Comparison of ENCODE assay signal across 8 cellular contexts in the genomic region with DNA sequence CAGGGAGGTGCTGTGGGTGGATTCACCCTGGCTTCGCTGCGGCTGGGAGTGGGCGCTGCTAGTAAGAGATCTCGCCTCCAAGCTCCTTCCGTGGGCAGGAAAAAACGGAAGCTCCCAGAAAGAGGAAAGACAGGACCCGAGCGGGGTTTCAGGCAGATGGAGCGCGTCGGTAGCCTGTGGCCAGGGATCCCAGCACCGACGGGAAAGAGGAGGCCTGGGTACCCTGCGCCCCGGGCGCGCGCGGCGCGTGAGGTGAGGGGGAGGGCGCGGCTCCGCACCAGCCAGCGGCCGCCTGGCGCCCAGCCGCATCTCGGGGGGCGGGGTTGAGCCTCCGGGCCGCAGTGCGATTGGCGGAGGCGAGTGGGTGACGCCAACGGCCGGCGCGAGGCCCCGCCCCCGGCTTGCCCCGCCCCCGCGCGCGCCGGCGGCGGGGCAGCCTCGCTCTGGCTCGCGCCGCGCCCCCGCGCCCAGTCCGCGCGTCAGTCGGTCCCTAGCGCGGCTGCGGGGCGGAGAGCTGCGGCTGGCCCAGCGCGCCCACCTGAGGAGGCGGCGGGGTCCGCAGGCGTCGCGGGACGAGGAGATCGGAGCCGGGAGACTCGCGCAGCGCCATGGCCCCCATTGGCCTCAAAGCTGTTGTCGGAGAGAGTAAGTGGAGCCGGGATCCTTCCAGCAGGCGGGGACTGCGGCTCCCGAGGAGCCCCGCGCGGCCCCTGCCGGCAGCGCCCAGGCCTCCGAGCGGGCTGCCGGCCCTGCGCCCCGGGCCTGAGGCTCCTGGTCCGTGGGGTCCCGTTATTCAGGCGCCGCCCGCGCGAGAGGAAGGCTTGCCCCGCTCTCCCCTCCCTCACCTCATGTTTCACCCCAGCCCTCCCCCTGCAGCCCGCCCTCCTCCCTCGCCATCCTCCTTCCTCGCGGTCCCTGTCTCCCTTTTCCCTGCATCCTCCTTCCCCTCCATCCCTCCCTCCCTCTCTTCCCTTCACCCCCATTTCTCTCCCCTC. TPM values are rescaled to one million over a fixed set of nuclear protein-coding genes. Genes with fewer than 3 reads are reported as not detected.
DNase-seq lines count a peak whose midpoint lies in the region; ATAC-seq and TF ChIP-seq lines count a peak whose summit lies in the region.

A gene (plus strand): TSS at position 482 of the 995 bp plus-strand sequence. CDS start 127 bp downstream, at position 609.

- peaks cover 42% of the 10 kb centered on the region for H3K4me1 ChIP-seq in lower lobe of right lung

- POLR2A ChIA-PET in activated CD4-positive, alpha-beta memory T cell treated with anti-CD3 and anti-CD28 coated beads, Interleukin-2, amount 10 ng/mL, durations not matched to agents 7 days and 5 days (lab: Charles Lee): interaction anchor here (0.7 to 1.4 kb wide), 6 partner anchors 34 to 161 kb away, joined by 3 to 5 read pairs (median 4); a partner anchor contains a TSS

- H3K27me3 Mint-ChIP-seq in activated CD4-positive, alpha-beta memory T cell treated with anti-CD3 and anti-CD28 coated beads, Interleukin-2, amount 10 ng/mL, durations not matched to agents 7 days and 5 days: peaks cover 38% of the 10 kb centered on the region

- peaks cover 7% of the 10 kb centered on the region for H3K27me3 ChIP-seq in lower lobe of right lung (ENCODE audit: low read depth)

- H3K36me3 Mint-ChIP-seq in activated CD4-positive, alpha-beta memory T cell treated with anti-CD3 and anti-CD28 coated beads, Interleukin-2, amount 10 ng/mL, durations not matched to agents 7 days and 5 days (ENCODE audit: low read depth): no peaks in the 10 kb centered on the region

- intact Hi-C loops in lower lobe of right lung (cut with DNase I): no loop called here

- H3K27ac ChIP-seq in lower lobe of right lung: peak within 1 kb of the TSS; percentile 89

- peak within 1 kb of the TSS; percentile 84 for H3K4me3 Mint-ChIP-seq in activated CD4-positive, alpha-beta memory T cell treated with anti-CD3 and anti-CD28 coated beads, Interleukin-2, amount 10 ng/mL, durations not matched to agents 7 days and 5 days

- TF ChIP-seq CTCF in lower lobe of right lung (IDR thresholded peaks at IDR 0.05): no peak

- H3K27ac Mint-ChIP-seq in activated CD4-positive, alpha-beta memory T cell treated with anti-CD3 and anti-CD28 coated beads, Interleukin-2, amount 10 ng/mL, durations not matched to agents 7 days and 5 days: no peak within 1 kb of the TSS

- peaks cover 37% of the 10 kb centered on the region for H3K4me1 Mint-ChIP-seq in activated CD4-positive, alpha-beta memory T cell treated with anti-CD3 and anti-CD28 coated beads, Interleukin-2, amount 10 ng/mL, durations not matched to agents 7 days and 5 days

- H3K4me3 ChIP-seq in lower lobe of right lung: peak within 1 kb of the TSS; percentile 93

- no peaks in the 10 kb centered on the region for H3K36me3 ChIP-seq in lower lobe of right lung

- DNase-seq in Ammon's horn (ENCODE audit: low spot score) (peak; percentile 93), GM19240 (ENCODE audit: insufficient read length, low spot score) (peak; percentile 96), NCI-H82 (lab: John Stamatoyannopoulos, UW) (peak; percentile 89), ecto neural progenitor cell (ENCODE audit: low spot score) (peak; percentile 93), lower lobe of right lung (peak; percentile 89)
- peak; percentile 89 for DNase-seq in activated CD4-positive, alpha-beta memory T cell treated with anti-CD3 and anti-CD28 coated beads, Interleukin-2, amount 10 ng/mL, durations not matched to agents 7 days and 5 days
- peak; percentile 75 to 79 (median 76) for DNase-seq in stimulated activated CD4-positive, alpha-beta T cell treated with anti-CD3 and anti-CD28 coated beads, TNF-alpha, amount 100 ng/mL, for 1 hour (ENCODE audit: low read depth in 3 of 3, low spot score in 1 of 3)

- no peaks in the 10 kb centered on the region for H3K9me3 Mint-ChIP-seq in activated CD4-positive, alpha-beta memory T cell treated with anti-CD3 and anti-CD28 coated beads, Interleukin-2, amount 10 ng/mL, durations not matched to agents 7 days and 5 days

- peak; percentile 85 for ATAC-seq in HG03457 (IDR thresholded peaks at IDR 0.05; ENCODE audit: unreplicated experiment)
- peak; percentile 89 to 92 for ATAC-seq in lower lobe of right lung

- no peaks in the 10 kb centered on the region for H3K9me3 ChIP-seq in lower lobe of right lung

- CTCF ChIA-PET in activated CD4-positive, alpha-beta memory T cell treated with anti-CD3 and anti-CD28 coated beads, Interleukin-2, amount 10 ng/mL, durations not matched to agents 7 days and 5 days (lab: Charles Lee): interaction anchor here (0.7 to 2.4 kb wide), 9 partner anchors 9 to 298 kb away, joined by 3 to 11 read pairs (median 4); a partner anchor contains a TSS

RNA-seq across cellular contexts. Expression of the gene that starts here (rescaled TPM):
- total RNA-seq in activated CD4-positive, alpha-beta memory T cell treated with anti-CD3 and anti-CD28 coated beads, Interleukin-2, amount 10 ng/mL, durations not matched to agents 7 days and 5 days: 10 to 100 TPM; 23.2 to 23.4 TPM
- 88.6 TPM for total RNA-seq in lower lobe of right lung

Comparison
In these comparisons a context has a peak if more than half of its experiments do, and no peak if none do; other contexts are left out.
1. Peak in every context shown above with its lines: DNase-seq, ATAC-seq, H3K4me3 ChIP-seq and H3K27ac ChIP-seq.